Comparison of ENCODE assay signal across 8 cellular contexts in genomic region chr1:114755006-114755936, GRCh38. TPM values are rescaled to one million over a fixed set of nuclear protein-coding genes. Genes with fewer than 3 reads are reported as not detected.
DNase-seq lines count a peak whose midpoint lies in the region; TF ChIP-seq lines count a peak whose summit lies in the region.

No MANE protein-coding gene starts in this region.

- H3K4me1 ChIP-seq in duodenal mucosa (ENCODE audit: control insufficient read depth in 1 of 2, insufficient read depth in 2 of 2, low read length in 2 of 2), result peaks cover 50 to 61% of the 10 kb centered on the region in 2 donors
- peaks cover 46 to 52% of the 10 kb centered on the region in 2 experiments for H3K4me1 ChIP-seq in neutrophil (ENCODE audit: control insufficient read depth in 1 of 2, insufficient read depth in 1 of 2, low read depth in 1 of 2, low read length in 1 of 2)
- H3K4me1 ChIP-seq in tibial nerve, result peaks cover 0 to 73% (median 52%) of the 10 kb centered on the region in 4 donors

- H3K9ac ChIP-seq in duodenal mucosa (ENCODE audit: low read depth in 1 of 2, low read length in 2 of 2), result peak overlapping the region; percentile 44 to 99

- H3K9me3 ChIP-seq in duodenal mucosa (ENCODE audit: control insufficient read depth in 1 of 2, low read length in 2 of 2) (no peaks in the 10 kb centered on the region), neutrophil (no peaks in the 10 kb centered on the region), tibial nerve (no peaks in the 10 kb centered on the region)

- no peaks in the 10 kb centered on the region for H3K27me3 ChIP-seq in duodenal mucosa (ENCODE audit: control insufficient read depth in 1 of 2, insufficient read depth in 2 of 2, low read length in 2 of 2)
- H3K27me3 ChIP-seq in neutrophil, result no peaks in the 10 kb centered on the region
- no peaks in the 10 kb centered on the region for H3K27me3 ChIP-seq in tibial nerve

- TF ChIP-seq POLR2A in tibial nerve (IDR thresholded peaks at IDR 0.05), result no peak

- no peaks in the 10 kb centered on the region for H3K36me3 ChIP-seq in duodenal mucosa (ENCODE audit: control insufficient read depth in 1 of 2, insufficient read depth in 2 of 2, low read length in 2 of 2)
- H3K36me3 ChIP-seq in neutrophil, result peaks cover 4% of the 10 kb centered on the region
- H3K36me3 ChIP-seq in tibial nerve, result no peaks in the 10 kb centered on the region

- H3K4me3 ChIP-seq in duodenal mucosa (ENCODE audit: low read depth in 1 of 2, low read length in 2 of 2) (peak overlapping the region; percentile 93 to 100), neutrophil (ENCODE audit: low read depth in 1 of 2, low read length in 1 of 2) (peak overlapping the region in 1 of 2 experiments; percentile 2), tibial nerve (peak overlapping the region in 1 of 4 donors; percentile 86)

- no peak for TF ChIP-seq EP300 in tibial nerve (IDR thresholded peaks at IDR 0.05)

- no peak for TF ChIP-seq CTCF in neutrophil (IDR thresholded peaks at IDR 0.05)
- no peak for TF ChIP-seq CTCF in tibial nerve (IDR thresholded peaks at IDR 0.05)

- peak; percentile 10 for DNase-seq in ELR (ENCODE audit: low read depth)
- peak; percentile 85 for DNase-seq in NOMO-1 treated with DMSO at 0.1 percent for 48 hours (lab: John Stamatoyannopoulos, UW; ENCODE audit: unreplicated experiment)
- DNase-seq in DMS53 treated with DMSO at 0.1 percent for 48 hours (lab: John Stamatoyannopoulos, UW; ENCODE audit: unreplicated experiment), result no peak
- DNase-seq in DMS153 treated with DMSO at 0.1 percent for 48 hours (lab: John Stamatoyannopoulos, UW; ENCODE audit: unreplicated experiment), result no peak
- DNase-seq in tibial nerve (ENCODE audit: low spot score in 2 of 2), result no peak
- DNase-seq in NCI-H524 (lab: John Stamatoyannopoulos, UW), result no peak

- H3K27ac ChIP-seq in duodenal mucosa (ENCODE audit: low read depth, low read length) (no peak overlapping the region), neutrophil (peak overlapping the region; percentile 58), tibial nerve (no peak overlapping the region)

- WGBS in tibial nerve, 2 donors, result 42 to 51% methylated on average over 7 of the region's 7 CpGs

RNA-seq across cellular contexts. Expression of gene CSDE1, which starts 2.5 kb away (rescaled TPM):
- 1,000 to 10,000 TPM in 1 of 4 donors, 100 to 1,000 TPM in 3; 528 to 1,344 (median 763) TPM for total RNA-seq in tibial nerve

RNA-seq across cellular contexts. Expression of gene SIKE1, which starts 25.2 kb away (rescaled TPM):
- 10 to 100 TPM; 19.8 to 58.1 (median 44.0) TPM for total RNA-seq in tibial nerve

RNA-seq across cellular contexts. Expression of gene NRAS, which starts 38.7 kb away (rescaled TPM):
- total RNA-seq in tibial nerve, result 10 to 100 TPM; 16.3 to 22.8 (median 20.1) TPM

RNA-seq across cellular contexts. Expression of gene AMPD1, which starts 59.9 kb away (rescaled TPM):
- total RNA-seq in tibial nerve, result not detected

Comparison
In these comparisons a context has a peak if more than half of its experiments do, and no peak if none do; other contexts are left out.
1. DNase-seq: peak in ELR (single experiment) and NOMO-1 treated with DMSO at 0.1 percent for 48 hours (single experiment); none in DMS53 treated with DMSO at 0.1 percent for 48 hours (single experiment), DMS153 treated with DMSO at 0.1 percent for 48 hours (single experiment), tibial nerve (0 of 2) and NCI-H524 (0 of 2).